Comparison of ENCODE assay signal across 1 cellular context in the genomic region with DNA sequence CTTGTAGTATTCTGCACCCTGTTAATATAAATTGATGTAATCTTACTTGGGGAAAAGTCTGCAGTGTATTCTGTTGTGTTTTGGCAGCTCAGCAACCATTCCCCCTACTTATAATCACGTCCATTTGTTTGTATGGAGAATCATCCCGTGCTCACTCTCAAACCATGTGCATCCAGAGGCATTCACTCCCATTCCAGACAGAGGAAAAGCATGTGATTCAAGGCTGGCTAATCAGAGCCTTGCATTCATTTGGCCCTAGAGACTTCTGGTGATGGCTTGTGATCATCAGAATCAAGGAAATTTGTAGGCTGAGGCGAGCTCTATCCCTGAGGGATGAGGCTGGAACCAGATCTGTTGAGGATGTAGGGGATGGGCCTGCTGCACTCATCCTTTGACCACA.
TF ChIP-seq lines count a peak whose summit lies in the region.

No MANE protein-coding gene starts in this region.

TF ChIP-seq in WTC11, 78 proteins besides CTCF, POLR2A, EP300 and RAD21 (continued from another document):
- TF ChIP-seq MYBL2 (CRISPR knock-in tag; IDR thresholded peaks at IDR 0.05) (no peak), ZBTB21 (CRISPR knock-in tag; IDR thresholded peaks at IDR 0.05; ENCODE audit: borderline replicate concordance) (no peak)
- TF ChIP-seq, protein P1, sequence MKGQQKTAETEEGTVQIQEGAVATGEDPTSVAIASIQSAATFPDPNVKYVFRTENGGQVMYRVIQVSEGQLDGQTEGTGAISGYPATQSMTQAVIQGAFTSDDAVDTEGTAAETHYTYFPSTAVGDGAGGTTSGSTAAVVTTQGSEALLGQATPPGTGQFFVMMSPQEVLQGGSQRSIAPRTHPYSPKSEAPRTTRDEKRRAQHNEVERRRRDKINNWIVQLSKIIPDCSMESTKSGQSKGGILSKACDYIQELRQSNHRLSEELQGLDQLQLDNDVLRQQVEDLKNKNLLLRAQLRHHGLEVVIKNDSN (CRISPR knock-in tag; IDR thresholded peaks at IDR 0.05) = no peak
